Comparison of ENCODE assay signal across 8 cellular contexts in genomic region chr17:42180411-42180921, GRCh38. TPM values are rescaled to one million over a fixed set of nuclear protein-coding genes. Genes with fewer than 3 reads are reported as not detected.
DNase-seq lines count a peak whose midpoint lies in the region; ATAC-seq and TF ChIP-seq lines count a peak whose summit lies in the region.

No MANE protein-coding gene starts in this region.

- H3K9me3 ChIP-seq in CD8-positive, alpha-beta memory T cell (ENCODE audit: low read length), result no peaks in the 10 kb centered on the region
- no peaks in the 10 kb centered on the region for H3K9me3 ChIP-seq in IMR-90 (ENCODE audit: control insufficient read depth, insufficient read depth, low read length)
- peaks cover 0 to 2% of the 10 kb centered on the region in 2 donors for H3K9me3 ChIP-seq in neuronal stem cell (replicated peaks in 1 of 2; ENCODE audit: control insufficient read depth in 2 of 2, insufficient read depth in 1 of 2, low read depth in 1 of 2, low read length in 2 of 2)

- H4K8ac ChIP-seq in IMR-90 (ENCODE audit: low read depth in 2 of 2, low read length in 2 of 2) (no peak overlapping the region), neuronal stem cell (ENCODE audit: low read depth, low read length) (no peak overlapping the region)

- no peaks in the 10 kb centered on the region for H3K9me1 ChIP-seq in IMR-90 (ENCODE audit: insufficient read depth, low read length)

- 0 out of 2 replicates have a peak, but pooled peaks cover 2% of the 10 kb centered on the region for H4K20me1 ChIP-seq in IMR-90 (ENCODE audit: insufficient read depth, low read length)

- no peak overlapping the region for H3K4ac ChIP-seq in IMR-90 (ENCODE audit: low read depth, low read length)
- no peak overlapping the region for H3K4ac ChIP-seq in neuronal stem cell (ENCODE audit: low read length)

- peaks cover 14 to 20% of the 10 kb centered on the region in 2 donors for H3K27me3 Mint-ChIP-seq in CD8-positive, alpha-beta memory T cell
- H3K27me3 Mint-ChIP-seq in endothelial cell (ENCODE audit: unreplicated experiment), result peaks cover 20% of the 10 kb centered on the region

- no peak overlapping the region for H2BK12ac ChIP-seq in neuronal stem cell (ENCODE audit: low read length)

- TF ChIP-seq CTCF in IMR-90 (conservative IDR thresholded peaks at IDR 0.05; ENCODE audit: low read depth, low read length) (no peak), coronary artery (IDR thresholded peaks at IDR 0.05) (no peak), endothelial cell (IDR thresholded peaks at IDR 0.05; ENCODE audit: unreplicated experiment) (no peak)

- dilution Hi-C loops in IMR-90 (cut with HindIII; ENCODE audit: low sequenced_read_pairs, unreplicated experiment), result no loop called here

- H4K5ac ChIP-seq in IMR-90 (ENCODE audit: low read depth, low read length), result no peak overlapping the region

- CTCF ChIA-PET in CD8-positive, alpha-beta memory T cell (lab: Charles Lee), result interaction anchor here (0.9 to 1.8 kb wide), 9 partner anchors 8 to 226 kb away, joined by 3 to 9 read pairs (median 3); partner anchors contain the start of genes GHDC and HSPB9
- CTCF ChIA-PET in IMR-90 (lab: Yijun Ruan, JAX), result interaction anchor here (0.9 kb wide), 1 partner anchor 13 kb away, joined by 3 read pairs; no protein-coding TSS in a partner anchor

- H3K27ac Mint-ChIP-seq in CD8-positive, alpha-beta memory T cell, result peak overlapping the region in 1 of 8 donors; percentile 34
- H3K27ac Mint-ChIP-seq in endothelial cell (ENCODE audit: unreplicated experiment), result no peak overlapping the region

- H3K56ac ChIP-seq in IMR-90 (ENCODE audit: extremely low read depth, insufficient read depth, low read length), result no peak overlapping the region

- no peak overlapping the region for H2AK5ac ChIP-seq in IMR-90 (ENCODE audit: low read depth, low read length)
- H2AK5ac ChIP-seq in neuronal stem cell (ENCODE audit: low read depth, low read length), result no peak overlapping the region

- H3K4me3 Mint-ChIP-seq in CD8-positive, alpha-beta memory T cell, result peak overlapping the region in 6 of 7 donors; percentile 41 to 81 (median 54)
- no peak overlapping the region for H3K4me3 Mint-ChIP-seq in endothelial cell (ENCODE audit: unreplicated experiment)

- H4K91ac ChIP-seq in IMR-90 (ENCODE audit: insufficient read depth, low read depth, low read length) (no peak overlapping the region), neuronal stem cell (ENCODE audit: low read depth, low read length, poor library complexity) (no peak overlapping the region)

- H3K4me3 ChIP-seq in CD8-positive, alpha-beta memory T cell (ENCODE audit: low read length), result peak overlapping the region; percentile 45
- H3K4me3 ChIP-seq in IMR-90 (ENCODE audit: insufficient read depth, low read depth, low read length), result no peak overlapping the region
- peak overlapping the region; percentile 67 for H3K4me3 ChIP-seq in coronary artery
- peak overlapping the region in 1 of 2 donors; percentile 25 for H3K4me3 ChIP-seq in neuronal stem cell (ENCODE audit: low read length in 2 of 2)

- no peak overlapping the region for H2BK5ac ChIP-seq in IMR-90 (ENCODE audit: low read depth, low read length, poor library complexity, severe bottlenecking)
- no peak overlapping the region for H2BK5ac ChIP-seq in neuronal stem cell (ENCODE audit: low read length)

- TF ChIP-seq RAD21 in IMR-90 (IDR thresholded peaks at IDR 0.05; ENCODE audit: low read length), result no peak

- H3K4me2 ChIP-seq in IMR-90 (ENCODE audit: low read depth, low read length) (no peak overlapping the region; the same call in 1 of the 2 replicates), neuronal stem cell (ENCODE audit: insufficient read depth, low read length, poor library complexity, severe bottlenecking) (peak overlapping the region; percentile 22)

- BruUV-seq in IMR-90 (replicated peaks; lab: Mats Ljungman, UMichigan), result no TSS peak

- intact Hi-C loops in IMR-90 (cut with micrococcal nuclease), result no loop called here

- DNase-seq in CD8-positive, alpha-beta memory T cell, result no peak
- DNase-seq in IMR-90 (no peak), coronary artery (ENCODE audit: low spot score) (no peak), neuronal stem cell (ENCODE audit: low spot score) (no peak), NCI-H1930 (lab: John Stamatoyannopoulos, UW) (no peak), endothelial cell (ENCODE audit: low spot score) (no peak)

- H3K36me3 Mint-ChIP-seq in CD8-positive, alpha-beta memory T cell, result peaks cover 0 to 3% (median 0%) of the 10 kb centered on the region in 3 donors
- H3K36me3 Mint-ChIP-seq in endothelial cell (ENCODE audit: low read depth, unreplicated experiment), result no peaks in the 10 kb centered on the region

- H3K27ac ChIP-seq in CD8-positive, alpha-beta memory T cell (ENCODE audit: low read depth, low read length), result no peak overlapping the region
- no peak overlapping the region for H3K27ac ChIP-seq in IMR-90 (ENCODE audit: insufficient read depth, low read length)
- no peak overlapping the region for H3K27ac ChIP-seq in coronary artery
- no peak overlapping the region for H3K27ac ChIP-seq in neuronal stem cell (replicated peaks; ENCODE audit: low read length)

- H2BK15ac ChIP-seq in IMR-90 (ENCODE audit: low read depth, low read length) (no peak overlapping the region), neuronal stem cell (ENCODE audit: low read length) (no peak overlapping the region)

- no peak for TF ChIP-seq POLR2A in IMR-90 (IDR thresholded peaks at IDR 0.05; ENCODE audit: low read depth, low read length)

- 3% methylated on average over 8 of the region's 33 CpGs; no CpG with 5 or more reads in 1 of the 2 experiments for WGBS in IMR-90 (ENCODE audit: extremely low coverage in 2 of 2, insufficient read length in 1 of 2), 2 experiments
- no CpG with 5 or more reads among the region's 33 CpGs for WGBS in neuronal stem cell (ENCODE audit: extremely low coverage in 2 of 2, insufficient read length in 2 of 2, insufficient replicate concordance in 1 of 2), 2 donors

- H2BK20ac ChIP-seq in IMR-90 (ENCODE audit: low read depth, low read length), result no peak overlapping the region

- in situ Hi-C loops in IMR-90 (cut with MboI; ENCODE audit: low sequenced_read_pairs), result no loop called here

- H3K9ac ChIP-seq in IMR-90 (ENCODE audit: low read depth, low read length) (no peak overlapping the region), neuronal stem cell (ENCODE audit: low read depth, low read length, poor library complexity) (no peak overlapping the region)

- no peaks in the 10 kb centered on the region for H3K9me3 Mint-ChIP-seq in CD8-positive, alpha-beta memory T cell
- H3K9me3 Mint-ChIP-seq in endothelial cell (ENCODE audit: unreplicated experiment), result no peaks in the 10 kb centered on the region

- H3K79me1 ChIP-seq in IMR-90 (ENCODE audit: low read depth in 1 of 2, low read length in 2 of 2) (no peaks in the 10 kb centered on the region), neuronal stem cell (ENCODE audit: low read depth, low read length) (no peaks in the 10 kb centered on the region)

- peaks cover 39 to 59% (median 42%) of the 10 kb centered on the region in 3 donors for H3K4me1 Mint-ChIP-seq in CD8-positive, alpha-beta memory T cell
- H3K4me1 Mint-ChIP-seq in endothelial cell (ENCODE audit: unreplicated experiment), result peaks cover 24% of the 10 kb centered on the region

- no peak overlapping the region for H3K14ac ChIP-seq in IMR-90 (replicated peaks; ENCODE audit: low read depth, low read length)
- no peak overlapping the region for H3K14ac ChIP-seq in neuronal stem cell (ENCODE audit: low read length)

- POLR2A ChIA-PET in CD8-positive, alpha-beta memory T cell (lab: Charles Lee), result no interaction called here
- POLR2A ChIA-PET in IMR-90 (lab: Charles Lee; ENCODE audit: unreplicated experiment), result no interaction called here

- H2BK120ac ChIP-seq in IMR-90 (ENCODE audit: low read depth, low read length) (no peak overlapping the region), neuronal stem cell (ENCODE audit: low read depth, low read length) (no peak overlapping the region)

- H3K4me1 ChIP-seq in CD8-positive, alpha-beta memory T cell (ENCODE audit: insufficient read depth, low read length), result peaks cover 44% of the 10 kb centered on the region
- H3K4me1 ChIP-seq in IMR-90 (ENCODE audit: control insufficient read depth, insufficient read depth, low read length) (peaks cover 9% of the 10 kb centered on the region), neuronal stem cell (ENCODE audit: control insufficient read depth in 2 of 2, insufficient read depth in 1 of 2, low read depth in 1 of 2, low read length in 2 of 2) (peaks cover 14 to 16% of the 10 kb centered on the region in 2 donors)

- H2AFZ ChIP-seq in IMR-90 (replicated peaks; ENCODE audit: low read length, poor library complexity) (peak overlapping the region; percentile 70), neuronal stem cell (ENCODE audit: low read length) (peak overlapping the region; percentile 80)

- no peaks in the 10 kb centered on the region for H3K27me3 ChIP-seq in CD8-positive, alpha-beta memory T cell (ENCODE audit: insufficient read depth, low read length, poor library complexity, severe bottlenecking)
- peaks cover 42% of the 10 kb centered on the region for H3K27me3 ChIP-seq in IMR-90 (ENCODE audit: control insufficient read depth, insufficient read depth, low read length)
- H3K27me3 ChIP-seq in neuronal stem cell (ENCODE audit: control insufficient read depth in 3 of 3, insufficient read depth in 3 of 3, low read depth in 1 of 3, low read length in 3 of 3), result peaks cover 15 to 62% (median 55%) of the 10 kb centered on the region in 3 experiments

- ATAC-seq in IMR-90 (ENCODE audit: low read depth) (no peak), GM18858 (IDR thresholded peaks at IDR 0.05; ENCODE audit: unreplicated experiment) (no peak), GM19023 (IDR thresholded peaks at IDR 0.05; ENCODE audit: unreplicated experiment) (no peak)

- H3K23ac ChIP-seq in IMR-90 (ENCODE audit: low read depth, low read length) (no peak overlapping the region), neuronal stem cell (ENCODE audit: low read depth, low read length, poor library complexity) (peak overlapping the region; percentile 56)

- H2AK9ac ChIP-seq in IMR-90 (replicated peaks; ENCODE audit: low read depth, low read length, poor library complexity), result no peak overlapping the region

- no peaks in the 10 kb centered on the region for H3K36me3 ChIP-seq in CD8-positive, alpha-beta memory T cell (ENCODE audit: insufficient read depth, low read length)
- H3K36me3 ChIP-seq in IMR-90 (ENCODE audit: control insufficient read depth, insufficient read depth, low read length) (no peaks in the 10 kb centered on the region), neuronal stem cell (replicated peaks in 1 of 2; ENCODE audit: control insufficient read depth in 2 of 2, insufficient read depth in 2 of 2, low read length in 2 of 2) (no peaks in the 10 kb centered on the region)

- no peak overlapping the region for H3K18ac ChIP-seq in IMR-90 (ENCODE audit: low read depth, low read length)
- no peak overlapping the region for H3K18ac ChIP-seq in neuronal stem cell (ENCODE audit: low read length)

RNA-seq across cellular contexts. Expression of gene KCNH4, which starts 0.5 kb away (rescaled TPM):
- total RNA-seq in CD8-positive, alpha-beta memory T cell, result 1 to 10 TPM; 1.5 to 1.7 TPM
- not detected for polyA plus RNA-seq in CD8-positive, alpha-beta memory T cell
- total RNA-seq in IMR-90 (2012; rRNA removed) (not detected in 2 replicates), endothelial cell (ENCODE audit: unreplicated experiment) (0.08 TPM)
- polyA plus RNA-seq in IMR-90 (2012; rRNA removed), result 0.03 and 0.06 TPM in 2 replicates
- 0.02 and 0.05 TPM in 2 replicates for polyA plus RNA-seq in IMR-90 (2012; cell fraction: cytosol; rRNA removed)
- polyA plus RNA-seq in IMR-90 (2012; cell fraction: nucleus; rRNA removed; ENCODE audit: low replicate concordance), result 0.09 and 0.11 TPM in 2 replicates
- polyA plus RNA-seq in neuronal stem cell (2013, experiment 1 of 2), result not detected
- polyA plus RNA-seq in neuronal stem cell (2013, experiment 2 of 2), result not detected

RNA-seq across cellular contexts. Expression of gene HCRT, which starts 4.8 kb away (rescaled TPM):
- not detected for total RNA-seq in CD8-positive, alpha-beta memory T cell
- polyA plus RNA-seq in CD8-positive, alpha-beta memory T cell, result not detected
- total RNA-seq in IMR-90 (2012; rRNA removed), result not detected in 2 replicates
- not detected in 2 replicates for polyA plus RNA-seq in IMR-90 (2012; rRNA removed)
- not detected in 2 replicates for polyA plus RNA-seq in IMR-90 (2012; cell fraction: cytosol; rRNA removed)
- not detected in 2 replicates for polyA plus RNA-seq in IMR-90 (2012; cell fraction: nucleus; rRNA removed; ENCODE audit: low replicate concordance)
- polyA plus RNA-seq in neuronal stem cell (2013, experiment 1 of 2), result not detected
- 0.17 TPM for polyA plus RNA-seq in neuronal stem cell (2013, experiment 2 of 2)
- not detected for total RNA-seq in endothelial cell (ENCODE audit: unreplicated experiment)

RNA-seq across cellular contexts. Expression of gene GHDC, which starts 13.8 kb away (rescaled TPM):
- total RNA-seq in CD8-positive, alpha-beta memory T cell, result 10 to 100 TPM; 18.4 to 21.7 TPM
- polyA plus RNA-seq in CD8-positive, alpha-beta memory T cell, result 23.1 TPM
- total RNA-seq in IMR-90 (2012; rRNA removed) (4.4 and 8.1 TPM in 2 replicates), endothelial cell (ENCODE audit: unreplicated experiment) (7.2 TPM)
- polyA plus RNA-seq in IMR-90 (2012; rRNA removed), result 5.2 and 6.1 TPM in 2 replicates
- 6.2 and 10.2 TPM in 2 replicates for polyA plus RNA-seq in IMR-90 (2012; cell fraction: cytosol; rRNA removed)
- 17.1 and 33.1 TPM in 2 replicates for polyA plus RNA-seq in IMR-90 (2012; cell fraction: nucleus; rRNA removed; ENCODE audit: low replicate concordance)
- polyA plus RNA-seq in neuronal stem cell (2013, experiment 1 of 2), result 1.8 TPM
- polyA plus RNA-seq in neuronal stem cell (2013, experiment 2 of 2), result 2.0 TPM

RNA-seq across cellular contexts. Expression of gene RAB5C, which starts 25.7 kb away (rescaled TPM):
- 10 to 100 TPM; 61.3 to 64.3 TPM for total RNA-seq in CD8-positive, alpha-beta memory T cell
- polyA plus RNA-seq in CD8-positive, alpha-beta memory T cell, result 86.0 TPM
- 112 and 126 TPM in 2 replicates for total RNA-seq in IMR-90 (2012; rRNA removed)
- 277 and 312 TPM in 2 replicates for polyA plus RNA-seq in IMR-90 (2012; rRNA removed)
- polyA plus RNA-seq in IMR-90 (2012; cell fraction: cytosol; rRNA removed), result 208 and 308 TPM in 2 replicates
- polyA plus RNA-seq in IMR-90 (2012; cell fraction: nucleus; rRNA removed; ENCODE audit: low replicate concordance), result 135 and 149 TPM in 2 replicates
- 73.5 TPM for polyA plus RNA-seq in neuronal stem cell (2013, experiment 1 of 2)
- 73.6 TPM for polyA plus RNA-seq in neuronal stem cell (2013, experiment 2 of 2)
- total RNA-seq in endothelial cell (ENCODE audit: unreplicated experiment), result 144 TPM

RNA-seq across cellular contexts. Expression of gene HSPB9, which starts 57.9 kb away (rescaled TPM):
- under 1 TPM; 0.11 to 0.15 TPM for total RNA-seq in CD8-positive, alpha-beta memory T cell
- polyA plus RNA-seq in CD8-positive, alpha-beta memory T cell, result not detected
- not detected in 2 replicates for total RNA-seq in IMR-90 (2012; rRNA removed)
- not detected in 2 replicates for polyA plus RNA-seq in IMR-90 (2012; rRNA removed)
- polyA plus RNA-seq in IMR-90 (2012; cell fraction: cytosol; rRNA removed), result not detected in 2 replicates
- 0.06 and 0.09 TPM in 2 replicates for polyA plus RNA-seq in IMR-90 (2012; cell fraction: nucleus; rRNA removed; ENCODE audit: low replicate concordance)
- polyA plus RNA-seq in neuronal stem cell (2013, experiment 1 of 2), result 0.15 TPM
- 0.08 TPM for polyA plus RNA-seq in neuronal stem cell (2013, experiment 2 of 2)
- total RNA-seq in endothelial cell (ENCODE audit: unreplicated experiment), result not detected
